In the genomic region with DNA sequence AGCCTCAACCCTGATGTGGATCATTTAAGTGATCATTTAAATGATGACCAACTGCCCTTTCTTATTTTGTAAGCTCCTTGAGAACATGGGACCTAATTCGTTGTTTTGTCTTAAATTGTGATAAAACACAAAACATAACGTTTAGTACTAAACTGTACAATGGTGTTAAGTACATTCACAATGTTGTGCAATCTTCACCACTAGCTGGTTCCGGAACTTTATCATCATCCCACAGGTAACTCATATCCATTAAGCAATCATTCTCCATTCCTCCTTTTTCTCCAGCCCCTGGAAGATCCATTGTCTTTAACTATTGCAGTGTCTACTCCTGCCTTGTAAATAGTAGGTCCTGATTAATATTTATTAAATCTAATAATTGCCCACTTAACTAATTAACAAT, we compare ENCODE assay signal across 26 cellular contexts.
DNase-seq lines count a peak whose midpoint lies in the region; ATAC-seq, FAIRE-seq and TF ChIP-seq lines count a peak whose summit lies in the region.
"Had no signal": no experiment of that assay in that cellular context is flagged by ENCODE, and none has a peak within 500 bp of the region (broad histone marks: within the 10 kb centered on the region; RNA-seq: fewer than 3 reads in every experiment).

No MANE protein-coding gene starts in this region.

- no peaks in the 10 kb centered on the region for H3K4me1 ChIP-seq in mammary epithelial cell (ENCODE audit: insufficient read depth, low read length)
- H3K4me1 ChIP-seq in A549, result no peaks in the 10 kb centered on the region
- no peaks in the 10 kb centered on the region for H3K4me1 ChIP-seq in IMR-90 (ENCODE audit: control insufficient read depth, insufficient read depth, low read length)
- H3K4me1 ChIP-seq: BE2C, BLaER1 had no signal

- H4K8ac ChIP-seq in IMR-90 (ENCODE audit: low read depth in 2 of 2, low read length in 2 of 2), result no peak overlapping the region

- H3K9me3 Mint-ChIP-seq in MCF 10A (ENCODE audit: unreplicated experiment), result peaks cover 8% of the 10 kb centered on the region
- no peaks in the 10 kb centered on the region for H3K9me3 Mint-ChIP-seq in activated T-cell treated with anti-CD3 and anti-CD28 coated beads, Interleukin-2, amount 50 U/mL, for 4 hours

- no peak overlapping the region for H3K4ac ChIP-seq in IMR-90 (ENCODE audit: low read depth, low read length)

- H3K36me3 ChIP-seq in mammary epithelial cell (ENCODE audit: insufficient read depth, low read length) (no peaks in the 10 kb centered on the region), IMR-90 (ENCODE audit: control insufficient read depth, insufficient read depth, low read length) (no peaks in the 10 kb centered on the region)
- H3K36me3 ChIP-seq: BE2C, BLaER1 had no signal

- TF ChIP-seq POLR2A in A549 (IDR thresholded peaks at IDR 0.05; ENCODE audit: low read length) (no peak), IMR-90 (IDR thresholded peaks at IDR 0.05; ENCODE audit: low read depth, low read length) (no peak)

- no peak overlapping the region for H3K4me3 Mint-ChIP-seq in MCF 10A (ENCODE audit: unreplicated experiment)
- no peak overlapping the region for H3K4me3 Mint-ChIP-seq in activated T-cell treated with anti-CD3 and anti-CD28 coated beads, Interleukin-2, amount 50 U/mL, for 4 hours
- H3K4me3 Mint-ChIP-seq: CD14-positive monocyte; CD4-positive, alpha-beta memory T cell; CD4-positive, CD25-positive, alpha-beta regulatory T cell; CD8-positive, alpha-beta memory T cell had no signal

- H3K27me3 ChIP-seq in mammary epithelial cell (ENCODE audit: insufficient read depth, low read length), result no peaks in the 10 kb centered on the region
- H3K27me3 ChIP-seq in IMR-90 (ENCODE audit: control insufficient read depth, insufficient read depth, low read length), result no peaks in the 10 kb centered on the region
- H3K27me3 ChIP-seq: BE2C, BLaER1 had no signal

- no peak overlapping the region for H3K27ac Mint-ChIP-seq in MCF 10A (ENCODE audit: low read depth, unreplicated experiment)
- H3K27ac Mint-ChIP-seq: CD14-positive monocyte; CD4-positive, alpha-beta memory T cell; CD4-positive, CD25-positive, alpha-beta regulatory T cell; CD8-positive, alpha-beta memory T cell had no signal

- DNase-seq in MCF 10A (ENCODE audit: unreplicated experiment) (peak; percentile 12), mammary epithelial cell (no peak), A549 (ENCODE audit: low read depth in 1 of 2, low spot score in 1 of 2) (no peak), IMR-90 (no peak), epithelial cell of esophagus (ENCODE audit: low read depth) (peak; percentile 0), GM10266 (ENCODE audit: extremely low spot score) (no peak)
- DNase-seq in activated T-cell treated with anti-CD3 and anti-CD28 coated beads, Interleukin-2, amount 50 U/mL, for 4 hours, result no peak
- DNase-seq: ACHN; BE2C; C1 segment of cervical spinal cord; CD4-positive, alpha-beta memory T cell; CD4-positive, CD25-positive, alpha-beta regulatory T cell; CD8-positive, alpha-beta memory T cell; COR-L47; DMS 273 treated with DMSO at 0.1 percent for 48 hours; DMS153; DMS53; DMS79; DND-41; EL; GDM1 had no signal

- no peaks in the 10 kb centered on the region for H3K9me1 ChIP-seq in IMR-90 (ENCODE audit: insufficient read depth, low read length)

- H3K9me3 ChIP-seq in mammary epithelial cell (replicated peaks; ENCODE audit: insufficient read depth, low read length) (no peaks in the 10 kb centered on the region), A549 (no peaks in the 10 kb centered on the region), IMR-90 (ENCODE audit: control insufficient read depth, insufficient read depth, low read length) (0 out of 2 replicates have a peak, but pooled peaks cover 3% of the 10 kb centered on the region)
- H3K9me3 ChIP-seq: BE2C, BLaER1 had no signal

- intact Hi-C loops in MCF 10A (cut with micrococcal nuclease), result no loop called here
- intact Hi-C loops in mammary epithelial cell (cut with micrococcal nuclease), result no loop called here
- intact Hi-C loops in IMR-90 (cut with micrococcal nuclease), result no loop called here

- no peaks in the 10 kb centered on the region for H3K4me1 Mint-ChIP-seq in MCF 10A (ENCODE audit: insufficient read depth, unreplicated experiment)
- no peaks in the 10 kb centered on the region for H3K4me1 Mint-ChIP-seq in activated T-cell treated with anti-CD3 and anti-CD28 coated beads, Interleukin-2, amount 50 U/mL, for 4 hours (ENCODE audit: low read depth)
- H3K4me1 Mint-ChIP-seq: CD14-positive monocyte; CD4-positive, alpha-beta memory T cell; CD4-positive, CD25-positive, alpha-beta regulatory T cell; CD8-positive, alpha-beta memory T cell had no signal

- TF ChIP-seq RAD21 in A549 (conservative IDR thresholded peaks at IDR 0.05 in 1 of 2, IDR thresholded peaks at IDR 0.05 in 1 of 2) (no peak), IMR-90 (IDR thresholded peaks at IDR 0.05; ENCODE audit: low read length) (no peak)

- no peak overlapping the region for H2AFZ ChIP-seq in mammary epithelial cell (ENCODE audit: low read depth, low read length)
- no peak overlapping the region for H2AFZ ChIP-seq in IMR-90 (replicated peaks; ENCODE audit: low read length, poor library complexity)

- peaks cover 5% of the 10 kb centered on the region for H3K36me3 Mint-ChIP-seq in MCF 10A (ENCODE audit: insufficient read depth, unreplicated experiment)
- no peaks in the 10 kb centered on the region for H3K36me3 Mint-ChIP-seq in activated T-cell treated with anti-CD3 and anti-CD28 coated beads, Interleukin-2, amount 50 U/mL, for 4 hours (ENCODE audit: insufficient read depth)
- H3K36me3 Mint-ChIP-seq: CD14-positive monocyte; CD4-positive, alpha-beta memory T cell; CD4-positive, CD25-positive, alpha-beta regulatory T cell; CD8-positive, alpha-beta memory T cell had no signal

- no peak overlapping the region for H3K14ac ChIP-seq in IMR-90 (replicated peaks; ENCODE audit: low read depth, low read length)

- no peaks in the 10 kb centered on the region for H3K79me1 ChIP-seq in IMR-90 (ENCODE audit: low read depth in 1 of 2, low read length in 2 of 2)

- H3K27me3 Mint-ChIP-seq in MCF 10A (ENCODE audit: insufficient read depth, unreplicated experiment), result no peaks in the 10 kb centered on the region
- no peaks in the 10 kb centered on the region for H3K27me3 Mint-ChIP-seq in activated T-cell treated with anti-CD3 and anti-CD28 coated beads, Interleukin-2, amount 50 U/mL, for 4 hours (ENCODE audit: low read depth)
- H3K27me3 Mint-ChIP-seq: CD4-positive, alpha-beta memory T cell; CD4-positive, CD25-positive, alpha-beta regulatory T cell had no signal

- 57% methylated on average over 3 of the region's 3 CpGs for WGBS in mammary epithelial cell (ENCODE audit: low coverage, missing lambda C conversion rate)
- WGBS in A549 (ENCODE audit: missing lambda C conversion rate), result 3% methylated on average over 3 of the region's 3 CpGs
- WGBS in IMR-90 (ENCODE audit: extremely low coverage in 2 of 2, insufficient read length in 1 of 2), 2 experiments, result no CpG with 5 or more reads among the region's 3 CpGs

- H4K20me1 ChIP-seq in mammary epithelial cell (ENCODE audit: insufficient read depth, low read length) (no peaks in the 10 kb centered on the region), IMR-90 (ENCODE audit: insufficient read depth, low read length) (no peaks in the 10 kb centered on the region)
- H4K20me1 ChIP-seq: BLaER1 had no signal

- H3K27ac ChIP-seq in mammary epithelial cell (ENCODE audit: insufficient read depth, low read depth, low read length) (no peak overlapping the region), A549 (no peak overlapping the region), IMR-90 (ENCODE audit: insufficient read depth, low read length) (no peak overlapping the region)
- H3K27ac ChIP-seq: 22Rv1, BLaER1 had no signal

- TF ChIP-seq CTCF in MCF 10A (IDR thresholded peaks at IDR 0.05; ENCODE audit: unreplicated experiment), result no peak
- TF ChIP-seq CTCF in mammary epithelial cell (conservative IDR thresholded peaks at IDR 0.05 in 1 of 2, IDR thresholded peaks at IDR 0.05 in 1 of 2; ENCODE audit: extremely low read depth in 1 of 2, insufficient read depth in 1 of 2, low read depth in 1 of 2, low read length in 2 of 2), result no peak
- TF ChIP-seq CTCF in A549 (IDR thresholded peaks at IDR 0.05), result no peak
- TF ChIP-seq CTCF in IMR-90 (conservative IDR thresholded peaks at IDR 0.05; ENCODE audit: low read depth, low read length), result no peak
- no peak for TF ChIP-seq CTCF in epithelial cell of esophagus (IDR thresholded peaks at IDR 0.05; ENCODE audit: insufficient read depth, low read depth, low read length, missing control alignments)
- no peak for TF ChIP-seq CTCF in GM10266 (IDR thresholded peaks at IDR 0.05; ENCODE audit: control insufficient read depth, insufficient read depth, low read depth, missing control alignments)

- ATAC-seq in A549 (no peak), IMR-90 (ENCODE audit: low read depth) (no peak)
- ATAC-seq in activated T-cell treated with anti-CD3 and anti-CD28 coated beads, Interleukin-2, amount 50 U/mL, for 4 hours, result no peak

- no peak overlapping the region for H4K91ac ChIP-seq in IMR-90 (ENCODE audit: insufficient read depth, low read depth, low read length)

- H3K9ac ChIP-seq in mammary epithelial cell (ENCODE audit: insufficient read depth, low read length) (no peak overlapping the region), IMR-90 (ENCODE audit: low read depth, low read length) (no peak overlapping the region)
- H3K9ac ChIP-seq: BLaER1 had no signal

- no peak overlapping the region for H2BK20ac ChIP-seq in IMR-90 (ENCODE audit: low read depth, low read length)

- no peak overlapping the region for H2BK15ac ChIP-seq in IMR-90 (ENCODE audit: low read depth, low read length)

- H3K79me2 ChIP-seq in mammary epithelial cell (ENCODE audit: insufficient read depth, low read length), result no peaks in the 10 kb centered on the region

- H2AK9ac ChIP-seq in IMR-90 (replicated peaks; ENCODE audit: low read depth, low read length, poor library complexity), result no peak overlapping the region

- no peak overlapping the region for H2BK120ac ChIP-seq in IMR-90 (ENCODE audit: low read depth, low read length)

- H3K18ac ChIP-seq in IMR-90 (ENCODE audit: low read depth, low read length), result no peak overlapping the region

- H3K4me3 ChIP-seq in mammary epithelial cell (replicated peaks in 1 of 3; ENCODE audit: insufficient read depth in 1 of 3, low read depth in 2 of 3, low read length in 3 of 3), result no peak overlapping the region
- H3K4me3 ChIP-seq in A549, result no peak overlapping the region
- H3K4me3 ChIP-seq in IMR-90 (ENCODE audit: insufficient read depth, low read depth, low read length), result no peak overlapping the region
- H3K4me3 ChIP-seq in epithelial cell of esophagus (ENCODE audit: low read length), result no peak overlapping the region
- H3K4me3 ChIP-seq: BLaER1 had no signal

- dilution Hi-C loops in mammary epithelial cell (cut with HindIII; ENCODE audit: low sequenced_read_pairs), result no loop called here
- dilution Hi-C loops in IMR-90 (cut with HindIII; ENCODE audit: low sequenced_read_pairs, unreplicated experiment), result no loop called here

- POLR2A ChIA-PET in MCF 10A (lab: Yijun Ruan, JAX), result no interaction called here
- POLR2A ChIA-PET in A549 (lab: Yijun Ruan, JAX), result no interaction called here
- POLR2A ChIA-PET in IMR-90 (lab: Charles Lee; ENCODE audit: unreplicated experiment), result no interaction called here

- CTCF ChIA-PET in MCF 10A (lab: Yijun Ruan, JAX) (interaction anchor here (1.1 kb wide), 1 partner anchor 9 kb away, joined by 3 read pairs; no protein-coding TSS in a partner anchor), mammary epithelial cell (lab: Charles Lee; ENCODE audit: low non-redundant PET) (no interaction called here), A549 (lab: Yijun Ruan, JAX) (no interaction called here), IMR-90 (lab: Yijun Ruan, JAX) (no interaction called here)

- H3K23ac ChIP-seq in IMR-90 (ENCODE audit: low read depth, low read length), result no peak overlapping the region

- H4K5ac ChIP-seq in IMR-90 (ENCODE audit: low read depth, low read length), result no peak overlapping the region

- peak; percentile 78 for FAIRE-seq in A549 (lab: Jason Lieb, UNC)
- FAIRE-seq: GM12891, GM19239 had no signal

- H3K4me2 ChIP-seq in mammary epithelial cell (ENCODE audit: insufficient read depth, low read depth, low read length) (no peak overlapping the region), A549 (no peak overlapping the region), IMR-90 (ENCODE audit: low read depth, low read length) (no peak overlapping the region)
- H3K4me2 ChIP-seq: BLaER1 had no signal

- in situ Hi-C loops in mammary epithelial cell (cut with MboI; ENCODE audit: low sequenced_read_pairs in 2 of 2) (no loop called here), IMR-90 (cut with MboI; ENCODE audit: low sequenced_read_pairs) (no loop called here)

- BruUV-seq in MCF 10A (replicated peaks; lab: Mats Ljungman, UMichigan) (no TSS peak), mammary epithelial cell (replicated peaks; lab: Mats Ljungman, UMichigan) (no TSS peak), IMR-90 (replicated peaks; lab: Mats Ljungman, UMichigan) (no TSS peak)

- no peak for TF ChIP-seq EP300 in A549 (IDR thresholded peaks at IDR 0.05)

- H2AK5ac ChIP-seq in IMR-90 (ENCODE audit: low read depth, low read length), result no peak overlapping the region

- H2BK5ac ChIP-seq in IMR-90 (ENCODE audit: low read depth, low read length, poor library complexity, severe bottlenecking), result no peak overlapping the region

- H3K56ac ChIP-seq in IMR-90 (ENCODE audit: extremely low read depth, insufficient read depth, low read length), result no peak overlapping the region

Comparison
In these comparisons a context has a peak if more than half of its experiments do, and no peak if none do; other contexts are left out.
1. DNase-seq: peak in MCF 10A (single experiment) and epithelial cell of esophagus (single experiment); none in mammary epithelial cell (single experiment), A549 (0 of 2), IMR-90 (single experiment), GM10266 (single experiment) and activated T-cell treated with anti-CD3 and anti-CD28 coated beads, Interleukin-2, amount 50 U/mL, for 4 hours (single experiment).